10 cellular contexts compared by ENCODE assay signal in genomic region chr16:56970934-56971767, GRCh38. TPM values are rescaled to one million over a fixed set of nuclear protein-coding genes. Genes with fewer than 3 reads are reported as not detected.
DNase-seq lines count a peak whose midpoint lies in the region; ATAC-seq and TF ChIP-seq lines count a peak whose summit lies in the region.
"Had no signal": no experiment of that assay in that cellular context is flagged by ENCODE, and none has a peak within 500 bp of the region (broad histone marks: within the 10 kb centered on the region; RNA-seq: fewer than 3 reads in every experiment).

No MANE protein-coding gene starts in this region.

- H3K4me3 ChIP-seq in DOHH2 (ENCODE audit: low read length): peak overlapping the region; percentile 25
- H3K4me3 ChIP-seq: SK-N-MC had no signal

- H3K27ac Mint-ChIP-seq in activated naive CD8-positive, alpha-beta T cell treated with anti-CD3 and anti-CD28 coated beads, Interleukin-2, amount 10 ng/mL, durations not matched to agents 7 days and 5 days: no peak overlapping the region
- H3K27ac Mint-ChIP-seq: nephron had no signal

- peaks cover 14% of the 10 kb centered on the region for H3K4me1 Mint-ChIP-seq in activated naive CD8-positive, alpha-beta T cell treated with anti-CD3 and anti-CD28 coated beads, Interleukin-2, amount 10 ng/mL, durations not matched to agents 7 days and 5 days

- intact Hi-C loops in head of caudate nucleus (cut with DNase I): no loop called here

- no peaks in the 10 kb centered on the region for H3K9me3 ChIP-seq in DOHH2 (ENCODE audit: control insufficient read depth, insufficient read depth, low read length)

- no peaks in the 10 kb centered on the region for H3K9me2 ChIP-seq in DOHH2 (replicated peaks; ENCODE audit: control insufficient read depth, low read length)

- no peaks in the 10 kb centered on the region for H3K36me3 ChIP-seq in DOHH2 (ENCODE audit: control insufficient read depth, low read length)

- H3K27me3 ChIP-seq in DOHH2 (ENCODE audit: control insufficient read depth, low read length): no peaks in the 10 kb centered on the region

- no peaks in the 10 kb centered on the region for H3K79me2 ChIP-seq in DOHH2 (ENCODE audit: control insufficient read depth, low read length)

- H3K27me3 Mint-ChIP-seq in activated naive CD8-positive, alpha-beta T cell treated with anti-CD3 and anti-CD28 coated beads, Interleukin-2, amount 10 ng/mL, durations not matched to agents 7 days and 5 days: no peaks in the 10 kb centered on the region

- H3K27ac ChIP-seq in DOHH2 (ENCODE audit: low read depth, low read length): peak overlapping the region; percentile 23; the same call in 1 of the 2 replicates
- H3K27ac ChIP-seq: SK-N-MC had no signal

- peaks cover 51% of the 10 kb centered on the region for H3K4me1 ChIP-seq in DOHH2 (ENCODE audit: control insufficient read depth, low read length)

- peak; percentile 76 for ATAC-seq in GM19438 (IDR thresholded peaks at IDR 0.05; ENCODE audit: low read depth, unreplicated experiment)
- peak; percentile 65 for ATAC-seq in HG03066 (IDR thresholded peaks at IDR 0.05; ENCODE audit: low read depth, unreplicated experiment)
- peak; percentile 20 for ATAC-seq in activated naive CD8-positive, alpha-beta T cell treated with anti-CD3 and anti-CD28 coated beads, Interleukin-2, amount 10 ng/mL, durations not matched to agents 7 days and 5 days (ENCODE audit: low read depth)

- H3K36me3 Mint-ChIP-seq in activated naive CD8-positive, alpha-beta T cell treated with anti-CD3 and anti-CD28 coated beads, Interleukin-2, amount 10 ng/mL, durations not matched to agents 7 days and 5 days: no peaks in the 10 kb centered on the region

- no peak for DNase-seq in activated naive CD8-positive, alpha-beta T cell treated with anti-CD3 and anti-CD28 coated beads, Interleukin-2, amount 10 ng/mL, durations not matched to agents 7 days and 5 days
- DNase-seq in NCI-H1436 (lab: John Stamatoyannopoulos, UW) (no peak), NCI-H226 (no peak), head of caudate nucleus (no peak), NCI-H1694 (lab: John Stamatoyannopoulos, UW) (no peak)

- peak overlapping the region; percentile 52 for H3K4me2 ChIP-seq in DOHH2 (ENCODE audit: low read length)

- no peak overlapping the region for H3K4me3 Mint-ChIP-seq in activated naive CD8-positive, alpha-beta T cell treated with anti-CD3 and anti-CD28 coated beads, Interleukin-2, amount 10 ng/mL, durations not matched to agents 7 days and 5 days
- H3K4me3 Mint-ChIP-seq: nephron had no signal

- H3F3A ChIP-seq in DOHH2 (ENCODE audit: control insufficient read depth, insufficient read depth): peaks cover 1% of the 10 kb centered on the region; the same call in 1 of the 2 replicates

- no peak for TF ChIP-seq CTCF in DOHH2 (IDR thresholded peaks at IDR 0.05; ENCODE audit: low read depth, low read length, poor library complexity, severe bottlenecking)

- H4K20me1 ChIP-seq in DOHH2 (ENCODE audit: control insufficient read depth, insufficient read depth, low read depth, low read length): no peaks in the 10 kb centered on the region

- no peaks in the 10 kb centered on the region for H3K9me3 Mint-ChIP-seq in activated naive CD8-positive, alpha-beta T cell treated with anti-CD3 and anti-CD28 coated beads, Interleukin-2, amount 10 ng/mL, durations not matched to agents 7 days and 5 days
- H3K9me3 Mint-ChIP-seq: nephron had no signal

- POLR2A ChIA-PET in activated naive CD8-positive, alpha-beta T cell treated with anti-CD3 and anti-CD28 coated beads, Interleukin-2, amount 10 ng/mL, durations not matched to agents 7 days and 5 days (lab: Charles Lee): interaction anchor here (0.5 to 2.3 kb wide), 6 partner anchors 11 to 75 kb away, joined by 3 to 8 read pairs (median 4); no protein-coding TSS in a partner anchor

RNA-seq across cellular contexts. Expression of gene CETP, which starts 9.4 kb away (rescaled TPM):
- total RNA-seq in activated naive CD8-positive, alpha-beta T cell treated with anti-CD3 and anti-CD28 coated beads, Interleukin-2, amount 10 ng/mL, durations not matched to agents 7 days and 5 days: not detected

RNA-seq across cellular contexts. Expression of gene NLRC5, which starts 18.2 kb away (rescaled TPM):
- 100 to 1,000 TPM; 401 to 414 TPM for total RNA-seq in activated naive CD8-positive, alpha-beta T cell treated with anti-CD3 and anti-CD28 coated beads, Interleukin-2, amount 10 ng/mL, durations not matched to agents 7 days and 5 days

RNA-seq across cellular contexts. Expression of gene HERPUD1, which starts 39.2 kb away (rescaled TPM):
- 100 to 1,000 TPM; 134 to 157 TPM for total RNA-seq in activated naive CD8-positive, alpha-beta T cell treated with anti-CD3 and anti-CD28 coated beads, Interleukin-2, amount 10 ng/mL, durations not matched to agents 7 days and 5 days

Comparison
In these comparisons a context has a peak if more than half of its experiments do, and no peak if none do; other contexts are left out.
1. ATAC-seq: peak in every context shown above with its lines; median percentile 76 in GM19438; 65 in HG03066; 20 in activated naive CD8-positive, alpha-beta T cell treated with anti-CD3 and anti-CD28 coated beads, Interleukin-2, amount 10 ng/mL, durations not matched to agents 7 days and 5 days.